In genomic region chr3:195954752-195955119, GRCh38 we compare ENCODE assay signal across 8 cellular contexts. TPM values are rescaled to one million over a fixed set of nuclear protein-coding genes. Genes with fewer than 3 reads are reported as not detected.
DNase-seq lines count a peak whose midpoint lies in the region; ATAC-seq and TF ChIP-seq lines count a peak whose summit lies in the region.
"Not testable (repeated sequence)": the region's sequence is repeated elsewhere in the genome, so short reads cannot be mapped to it uniquely, and the experiment has no call there.

No MANE protein-coding gene starts in this region.

- not testable (repeated sequence) for H3K4me1 Mint-ChIP-seq in Calu3 (ENCODE audit: low read depth, unreplicated experiment)
- H3K4me1 Mint-ChIP-seq in T-cell (peaks cover 32 to 36% (median 32%) of the 10 kb centered on the region in 3 donors), nephron (peaks cover 11% of the 10 kb centered on the region)

- ATAC-seq in GM21528 (IDR thresholded peaks at IDR 0.05; ENCODE audit: low FRiP score, unreplicated experiment) (peak; percentile 51), HG03159 (IDR thresholded peaks at IDR 0.05; ENCODE audit: unreplicated experiment) (peak; percentile 42), T-cell (replicated peaks in 1 of 4) (peak; percentile 45 to 67 (median 59))

- not testable (repeated sequence) for H3K9me3 Mint-ChIP-seq in Calu3 (ENCODE audit: low read depth, unreplicated experiment); T-cell; nephron

- peak; percentile 37 for DNase-seq in Calu3
- peak in 14 of 34 experiments; percentile 8 to 64 (median 20) for DNase-seq in T-cell
- peak; percentile 59 for DNase-seq in activated naive CD4-positive, alpha-beta T cell treated with anti-CD3 and anti-CD28 coated beads, Interleukin-2, amount 50 U/mL, for 16 hours
- DNase-seq in fibroblast of villous mesenchyme (ENCODE audit: low read depth) = not testable (repeated sequence)
- peak; percentile 50 for DNase-seq in stimulated activated CD8-positive, alpha-beta memory T cell treated with anti-CD3 and anti-CD28 coated beads, Interleukin-4, amount 100 ng/mL, for 24 hours (ENCODE audit: low read depth)

- intact Hi-C loops in Calu3 (cut with micrococcal nuclease; ENCODE audit: unreplicated experiment) = loop anchor here (5.0 kb wide), 1 partner anchor 262 kb away; no protein-coding TSS in a partner anchor

- BruUV-seq in Calu3 (replicated peaks; lab: Mats Ljungman, UMichigan) = TSS peak; percentile 98

- CTCF ChIA-PET in Calu3 (lab: Charles Lee); T-cell (lab: Charles Lee): not testable (repeated sequence)

- POLR2A ChIA-PET in T-cell (lab: Charles Lee) = not testable (repeated sequence)

- H3K4me3 ChIP-seq in fibroblast of villous mesenchyme (ENCODE audit: low read depth, low read length) = peak overlapping the region; percentile 50

- not testable (repeated sequence) for H3K27ac Mint-ChIP-seq in Calu3 (ENCODE audit: unreplicated experiment); nephron
- H3K27ac Mint-ChIP-seq in T-cell = peak overlapping the region; percentile 75 to 88

- not testable (repeated sequence) for H3K27me3 Mint-ChIP-seq in Calu3 (ENCODE audit: unreplicated experiment); T-cell; nephron (ENCODE audit: low read depth)

- not testable (repeated sequence) for TF ChIP-seq CTCF in Calu3 (IDR thresholded peaks at IDR 0.05; ENCODE audit: unreplicated experiment); fibroblast of villous mesenchyme (IDR thresholded peaks at IDR 0.05; ENCODE audit: insufficient read depth, low read depth, low read length); nephron (IDR thresholded peaks at IDR 0.05; ENCODE audit: unreplicated experiment in 3 of 3)

- peaks cover 29% of the 10 kb centered on the region for H3K36me3 Mint-ChIP-seq in Calu3 (ENCODE audit: insufficient read depth, unreplicated experiment)
- not testable (repeated sequence) for H3K36me3 Mint-ChIP-seq in T-cell; nephron (ENCODE audit: low read depth)

- peak overlapping the region; percentile 75 for H3K4me3 Mint-ChIP-seq in Calu3 (ENCODE audit: low read depth, unreplicated experiment)
- peak overlapping the region; percentile 78 to 82 (median 80) for H3K4me3 Mint-ChIP-seq in T-cell
- peak overlapping the region; percentile 85 to 88 (median 86) for H3K4me3 Mint-ChIP-seq in nephron

RNA-seq across cellular contexts. Expression of gene TNK2, which starts 46.4 kb away (rescaled TPM):
- total RNA-seq in Calu3 (2022) = 50.4 and 53.0 TPM in 2 replicates
- total RNA-seq in T-cell = 100 to 1,000 TPM; 159 to 198 (median 181) TPM
- total RNA-seq in fibroblast of villous mesenchyme = 8.4 and 12.1 TPM in 2 replicates
